ENCODE assay signal across 10 cellular contexts in genomic region chr7:27346531-27347260, GRCh38.
DNase-seq lines count a peak whose midpoint lies in the region; ATAC-seq, FAIRE-seq and TF ChIP-seq lines count a peak whose summit lies in the region.
"Had no signal": no experiment of that assay in that cellular context is flagged by ENCODE, and none has a peak within 500 bp of the region (broad histone marks: within the 10 kb centered on the region; RNA-seq: fewer than 3 reads in every experiment).

No MANE protein-coding gene starts in this region.

- 11% methylated on average over 10 of the region's 10 CpGs for WGBS in smooth muscle cell (ENCODE audit: low lambda C conversion rate)

- H3K4me1 ChIP-seq in Panc1 (ENCODE audit: control insufficient read depth, insufficient read depth, low read length) (peaks cover 33% of the 10 kb centered on the region), smooth muscle cell (ENCODE audit: low read depth) (peaks cover 17% of the 10 kb centered on the region)

- in situ Hi-C loops in Panc1 (cut with HindIII; ENCODE audit: low pct_unique_long_range_greater_than_20kb, low sequenced_read_pairs) = no loop called here

- peaks cover 9% of the 10 kb centered on the region for H3F3A ChIP-seq in smooth muscle cell (ENCODE audit: low read depth)

- peak overlapping the region; percentile 75 for H3K9ac ChIP-seq in smooth muscle cell (ENCODE audit: low read depth)
- H3K9ac ChIP-seq: neural progenitor cell had no signal

- no TSS peak for BruUV-seq in Panc1 (replicated peaks; lab: Mats Ljungman, UMichigan)

- DNase-seq in H4 (ENCODE audit: low spot score) (peak; percentile 97), Panc1 (ENCODE audit: low read depth, low spot score) (peak; percentile 38), globus pallidus (ENCODE audit: low spot score) (peak; percentile 30), smooth muscle cell (lab: John Stamatoyannopoulos, UW; ENCODE audit: unreplicated experiment) (peak; percentile 10), NCI-H526 treated with DMSO at 0.1 percent for 48 hours (lab: John Stamatoyannopoulos, UW) (no peak), GM12891 (ENCODE audit: insufficient read length, low spot score) (no peak), NCI-H128 (lab: John Stamatoyannopoulos, UW; ENCODE audit: unreplicated experiment) (no peak)
- DNase-seq: activated CD4-positive, alpha-beta T cell treated with anti-CD3 and anti-CD28 coated beads, Interleukin-2, amount 50 U/mL, for 4 hours had no signal

- ATAC-seq in Panc1 (peak; percentile 98), HG03520 (IDR thresholded peaks at IDR 0.05; ENCODE audit: unreplicated experiment) (no peak)

- intact Hi-C loops in Panc1 (cut with micrococcal nuclease; ENCODE audit: unreplicated experiment) = loop anchor here (10.0 kb wide), 1 partner anchor 228 kb away; no protein-coding TSS in a partner anchor

- H4K20me1 ChIP-seq in smooth muscle cell (ENCODE audit: low read depth) = no peaks in the 10 kb centered on the region

- H3K27me3 ChIP-seq in Panc1 (ENCODE audit: control insufficient read depth, insufficient read depth, low read length) = no peaks in the 10 kb centered on the region
- H3K27me3 ChIP-seq in smooth muscle cell (ENCODE audit: low read depth) = no peaks in the 10 kb centered on the region
- H3K27me3 ChIP-seq: neural progenitor cell had no signal

- no peak for FAIRE-seq in GM12891 (lab: Jason Lieb, UNC)

- peak overlapping the region; percentile 84 for H3K4me2 ChIP-seq in smooth muscle cell
- H3K4me2 ChIP-seq: neural progenitor cell had no signal

- TF ChIP-seq POLR2A in GM12891 (IDR thresholded peaks at IDR 0.05; ENCODE audit: low read depth, low read length) = no peak

- TF ChIP-seq CTCF in Panc1 (IDR thresholded peaks at IDR 0.05) = no peak
- no peak for TF ChIP-seq CTCF in smooth muscle cell (IDR thresholded peaks at IDR 0.05; ENCODE audit: borderline replicate concordance, insufficient read depth, poor library complexity, severe bottlenecking)

- CTCF ChIA-PET in Panc1 (lab: Charles Lee) = no interaction called here

- peak overlapping the region; percentile 83 for H2AFZ ChIP-seq in smooth muscle cell (ENCODE audit: low read depth)
- H2AFZ ChIP-seq: neural progenitor cell had no signal

- POLR2A ChIA-PET in Panc1 (lab: Charles Lee) = interaction anchor here (0.6 kb wide), 1 partner anchor 30 kb away, joined by 3 read pairs; no protein-coding TSS in a partner anchor

- H3K9me3 ChIP-seq in Panc1 (ENCODE audit: control insufficient read depth, insufficient read depth, low read depth, low read length) = no peaks in the 10 kb centered on the region
- no peaks in the 10 kb centered on the region for H3K9me3 ChIP-seq in smooth muscle cell (replicated peaks; ENCODE audit: low read depth)

- no peaks in the 10 kb centered on the region for H3K36me3 ChIP-seq in Panc1 (ENCODE audit: control insufficient read depth, insufficient read depth, low read length)
- no peaks in the 10 kb centered on the region for H3K36me3 ChIP-seq in smooth muscle cell (ENCODE audit: low read depth)
- H3K36me3 ChIP-seq: neural progenitor cell had no signal

- peak overlapping the region; percentile 90 for H3K27ac ChIP-seq in Panc1 (ENCODE audit: low read length)
- peak overlapping the region; percentile 89 for H3K27ac ChIP-seq in smooth muscle cell (ENCODE audit: low read depth)
- H3K27ac ChIP-seq: neural progenitor cell had no signal

- H3K79me2 ChIP-seq in smooth muscle cell (ENCODE audit: low read depth) = no peaks in the 10 kb centered on the region

- H3K4me3 ChIP-seq in Panc1 (ENCODE audit: low read depth in 2 of 2, low read length in 2 of 2) (peak overlapping the region; percentile 12 to 44; a peak in 3 of 4 replicates), smooth muscle cell (peak overlapping the region; percentile 42)
- H3K4me3 ChIP-seq: neural progenitor cell had no signal

TF ChIP-seq in GM12891, 5 proteins besides CTCF, POLR2A, EP300 and RAD21:
- TF ChIP-seq POLR2AphosphoS5 (IDR thresholded peaks at IDR 0.05; ENCODE audit: low read depth, low read length) = no peak
- TF ChIP-seq TAF1 (IDR thresholded peaks at IDR 0.05; ENCODE audit: low read depth, low read length) = no peak
- TF ChIP-seq SPI1 (IDR thresholded peaks at IDR 0.05; ENCODE audit: low read depth, low read length) = no peak
- TF ChIP-seq POU2F2 (IDR thresholded peaks at IDR 0.05; ENCODE audit: low read depth, low read length) = no peak

Comparison
In these comparisons a context has a peak if more than half of its experiments do, and no peak if none do; other contexts are left out.
1. DNase-seq: peak in H4 (single experiment), Panc1 (single experiment), globus pallidus (single experiment) and smooth muscle cell (single experiment); none in NCI-H526 treated with DMSO at 0.1 percent for 48 hours (single experiment), GM12891 (single experiment) and NCI-H128 (single experiment).